ENCODE assay signal across 2 cellular contexts in genomic region chr1:186482661-186483255, GRCh38.
TF ChIP-seq lines count a peak whose summit lies in the region.

No MANE protein-coding gene starts in this region.

TF ChIP-seq in SK-N-SH treated with all-trans-retinoic acid at 6 μM for 48 hours, 23 proteins besides CTCF, POLR2A, EP300 and RAD21 (continued from another document):
- TF ChIP-seq ESRRG (CRISPR knock-in tag; IDR thresholded peaks at IDR 0.05) (no peak), SNAI2 (CRISPR knock-in tag; IDR thresholded peaks at IDR 0.05) (no peak), CSRNP3 (CRISPR knock-in tag; IDR thresholded peaks at IDR 0.05) (no peak)

TF ChIP-seq in K562, 482 proteins besides CTCF, POLR2A, EP300 and RAD21 (continued from another document):
- TF ChIP-seq USF1 (CRISPR knock-in tag; IDR thresholded peaks at IDR 0.05) (peak; percentile 45; the same call in 1 of the 2 replicates), STAG1 (CRISPR knock-in tag; IDR thresholded peaks at IDR 0.05; ENCODE audit: borderline replicate concordance) (peak; percentile 57; the same call in 1 of the 2 replicates), ZFP91 (CRISPR knock-in tag; IDR thresholded peaks at IDR 0.05) (no peak), CHD7 (IDR thresholded peaks at IDR 0.05; ENCODE audit: low read depth, low read length) (no peak), MCM5 (IDR thresholded peaks at IDR 0.05; ENCODE audit: low read depth) (no peak), TRIM24 (IDR thresholded peaks at IDR 0.05) (no peak), USF2 (CRISPR knock-in tag; IDR thresholded peaks at IDR 0.05) (peak; percentile 64), ZBTB7A (IDR thresholded peaks at IDR 0.05; ENCODE audit: borderline replicate concordance, control insufficient read depth, low read depth, low read length) (peak; percentile 26; the same call in 1 of the 2 replicates), SMC3 (conservative IDR thresholded peaks at IDR 0.05; ENCODE audit: insufficient read depth, low read depth, low read length) (peak; percentile 87), EGR1 (conservative IDR thresholded peaks at IDR 0.05) (no peak), KDM1A (IDR thresholded peaks at IDR 0.05) (0 out of 4 replicates have a peak, but pooled peaks of 1 of the 2 experiments have one; percentile 32), SMARCC2 (IDR thresholded peaks at IDR 0.05; ENCODE audit: low read depth) (no peak), TFE3 (CRISPR knock-in tag; IDR thresholded peaks at IDR 0.05) (peak; percentile 90), CHD2 (IDR thresholded peaks at IDR 0.05; ENCODE audit: low read depth, low read length) (no peak)
